1 cellular context compared by ENCODE assay signal in the genomic region with DNA sequence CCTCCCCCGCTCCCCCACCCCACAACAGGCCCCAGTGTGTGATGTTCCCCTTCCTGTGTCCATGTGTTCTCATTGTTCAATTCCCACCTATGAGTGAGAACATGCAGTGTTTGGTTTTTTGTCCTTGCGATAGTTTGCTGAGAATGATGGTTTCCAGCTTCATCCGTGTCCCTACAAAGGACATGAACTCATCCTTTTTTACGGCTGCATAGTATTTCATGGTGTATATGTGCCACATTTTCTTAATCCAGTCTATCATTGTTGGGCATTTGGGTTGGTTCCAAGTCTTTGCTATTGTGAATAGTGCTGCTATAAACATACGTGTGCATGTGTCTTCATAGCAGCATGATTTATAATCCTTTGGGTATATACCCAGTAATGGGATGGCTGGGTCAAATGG.
TF ChIP-seq lines count a peak whose summit lies in the region.
"Not testable (repeated sequence)": the region's sequence is repeated elsewhere in the genome, so short reads cannot be mapped to it uniquely, and the experiment has no call there.

No MANE protein-coding gene starts in this region.

- H3K4me3 ChIP-seq in HEK293 (ENCODE audit: low read depth, low read length): not testable (repeated sequence)

- not testable (repeated sequence) for H3K36me3 ChIP-seq in HEK293 (ENCODE audit: control insufficient read depth in 2 of 2, insufficient read depth in 1 of 2, low read length in 2 of 2)

- not testable (repeated sequence) for H3K27ac ChIP-seq in HEK293 (ENCODE audit: extremely low read depth, low read depth, low read length)

- not testable (repeated sequence) for H3K9me3 ChIP-seq in HEK293 (ENCODE audit: control insufficient read depth, insufficient read depth, low read depth, low read length)

- POLR2A ChIA-PET in HEK293 (lab: Yijun Ruan, JAX): not testable (repeated sequence)

- TF ChIP-seq CTCF in HEK293 (tag by site-specific recombination; IDR thresholded peaks at IDR 0.05): not testable (repeated sequence)

- CTCF ChIA-PET in HEK293 (lab: Yijun Ruan, JAX): not testable (repeated sequence)

- not testable (repeated sequence) for H3K4me1 ChIP-seq in HEK293 (ENCODE audit: control insufficient read depth, insufficient read depth, low read length)

TF ChIP-seq in HEK293, 187 proteins besides CTCF, POLR2A, EP300 and RAD21:
- TF ChIP-seq ZNF146 (tag by site-specific recombination; IDR thresholded peaks at IDR 0.05): peak; percentile 92
- TF ChIP-seq, protein P1, sequence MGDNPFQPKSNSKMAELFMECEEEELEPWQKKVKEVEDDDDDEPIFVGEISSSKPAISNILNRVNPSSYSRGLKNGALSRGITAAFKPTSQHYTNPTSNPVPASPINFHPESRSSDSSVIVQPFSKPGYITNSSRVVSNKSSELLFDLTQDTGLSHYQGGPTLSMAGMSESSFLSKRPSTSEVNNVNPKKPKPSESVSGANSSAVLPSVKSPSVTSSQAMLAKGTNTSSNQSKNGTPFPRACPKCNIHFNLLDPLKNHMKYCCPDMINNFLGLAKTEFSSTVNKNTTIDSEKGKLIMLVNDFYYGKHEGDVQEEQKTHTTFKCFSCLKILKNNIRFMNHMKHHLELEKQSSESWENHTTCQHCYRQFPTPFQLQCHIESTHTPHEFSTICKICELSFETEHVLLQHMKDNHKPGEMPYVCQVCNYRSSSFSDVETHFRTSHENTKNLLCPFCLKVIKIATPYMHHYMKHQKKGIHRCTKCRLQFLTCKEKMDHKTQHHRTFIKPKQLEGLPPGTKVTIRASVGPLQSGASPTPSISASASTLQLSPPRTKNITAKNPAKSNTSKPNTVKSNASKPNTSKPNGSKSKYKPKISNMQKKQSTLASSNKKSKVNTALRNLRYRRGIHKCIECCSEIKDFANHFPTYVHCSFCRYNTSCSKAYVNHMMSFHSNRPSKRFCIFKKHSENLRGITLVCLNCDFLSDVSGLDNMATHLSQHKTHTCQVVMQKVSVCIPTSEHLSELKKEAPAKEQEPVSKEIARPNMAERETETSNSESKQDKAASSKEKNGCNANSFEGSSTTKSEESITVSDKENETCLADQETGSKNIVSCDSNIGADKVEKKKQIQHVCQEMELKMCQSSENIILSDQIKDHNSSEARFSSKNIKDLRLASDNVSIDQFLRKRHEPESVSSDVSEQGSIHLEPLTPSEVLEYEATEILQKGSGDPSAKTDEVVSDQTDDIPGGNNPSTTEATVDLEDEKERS (tag by site-specific recombination; IDR thresholded peaks at IDR 0.05): 0 out of 2 replicates have a peak, but pooled peaks have one; percentile 15
